ENCODE assay signal across 1 cellular context in the genomic region with DNA sequence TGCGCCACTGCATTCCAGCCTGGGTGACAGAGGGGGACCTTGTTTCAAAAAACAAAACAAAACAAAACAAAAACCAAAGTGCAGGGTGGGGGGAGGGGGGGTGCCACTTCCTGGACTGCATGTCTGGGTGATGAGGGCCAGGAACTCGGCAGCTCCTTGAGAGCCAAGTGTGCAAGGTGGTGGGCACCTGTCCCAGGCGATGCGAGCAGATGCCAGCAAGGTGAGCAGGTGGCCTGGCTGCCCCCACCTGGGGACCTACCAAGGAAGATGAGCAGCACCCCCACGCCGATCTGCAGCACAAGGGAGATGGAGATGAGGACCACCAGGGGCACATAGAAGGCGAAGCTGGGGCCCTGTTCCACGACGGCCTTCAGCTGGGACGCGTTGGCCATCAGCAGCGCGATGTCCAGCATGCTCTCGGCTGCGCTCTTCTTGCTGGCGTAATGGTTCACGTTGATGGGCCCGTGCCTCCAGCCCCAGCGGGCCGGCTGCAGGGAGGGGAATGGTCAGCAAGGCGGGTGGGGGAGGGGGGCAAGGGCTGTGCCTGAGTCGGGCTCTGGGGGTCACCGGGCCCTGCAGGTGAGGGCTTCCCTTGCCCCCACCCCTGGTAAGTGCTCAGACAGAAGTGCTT.
TF ChIP-seq lines count a peak whose summit lies in the region.

No MANE protein-coding gene starts in this region.

TF ChIP-seq in H1, 55 proteins besides CTCF, POLR2A, EP300 and RAD21:
- no peak for TF ChIP-seq SIX5 (IDR thresholded peaks at IDR 0.05; ENCODE audit: low read depth, low read length)
- TF ChIP-seq BRCA1 (IDR thresholded peaks at IDR 0.05; ENCODE audit: low read depth, low read length): no peak
- no peak for TF ChIP-seq KDM4A (IDR thresholded peaks at IDR 0.05; ENCODE audit: low read depth, low read length, severe bottlenecking)
- TF ChIP-seq SP4 (IDR thresholded peaks at IDR 0.05; ENCODE audit: low read length): no peak
- TF ChIP-seq POU5F1 (IDR thresholded peaks at IDR 0.05; ENCODE audit: low read depth, low read length): no peak
- TF ChIP-seq KDM5A (IDR thresholded peaks at IDR 0.05; ENCODE audit: low read length): no peak
- TF ChIP-seq GTF2F1 (IDR thresholded peaks at IDR 0.05; ENCODE audit: borderline replicate concordance, low read depth, low read length): no peak
- no peak for TF ChIP-seq TEAD4 (IDR thresholded peaks at IDR 0.05; ENCODE audit: low read depth, low read length)
- TF ChIP-seq EGR1 (IDR thresholded peaks at IDR 0.05; ENCODE audit: borderline replicate concordance, low read depth, low read length): no peak
- TF ChIP-seq CTBP2 (IDR thresholded peaks at IDR 0.05; ENCODE audit: borderline replicate concordance, insufficient read depth, insufficient read length, low read length): no peak
- TF ChIP-seq JUN (IDR thresholded peaks at IDR 0.05; ENCODE audit: low read depth, low read length): no peak
- TF ChIP-seq PHF8 (conservative IDR thresholded peaks at IDR 0.05; ENCODE audit: low read depth, low read length): no peak
